Comparison of ENCODE assay signal across 9 cellular contexts in genomic region chr1:6445062-6445763, GRCh38. TPM values are rescaled to one million over a fixed set of nuclear protein-coding genes. Genes with fewer than 3 reads are reported as not detected.
DNase-seq lines count a peak whose midpoint lies in the region; ATAC-seq and TF ChIP-seq lines count a peak whose summit lies in the region.
"Had no signal": no experiment of that assay in that cellular context is flagged by ENCODE, and none has a peak within 500 bp of the region (broad histone marks: within the 10 kb centered on the region; RNA-seq: fewer than 3 reads in every experiment).

No MANE protein-coding gene starts in this region.

- H3K9me3 Mint-ChIP-seq in chondrocyte (ENCODE audit: low read depth) (no peaks in the 10 kb centered on the region), neural crest cell (no peaks in the 10 kb centered on the region)
- H3K9me3 Mint-ChIP-seq: T-helper 1 cell treated with Interleukin-12 subunit alpha and Interleukin-12 subunit beta and Interleukin-4 antibody, amounts not matched to agents 30 μg/mL and 1 μg/mL, for 36 hours had no signal

- DNase-seq in DMS 273 (lab: John Stamatoyannopoulos, UW; ENCODE audit: unreplicated experiment) (peak; percentile 47), DMS 273 treated with DMSO at 0.1 percent for 48 hours (lab: John Stamatoyannopoulos, UW) (no peak), RPMI7951 (ENCODE audit: low read depth) (peak; percentile 21), chondrocyte (ENCODE audit: low spot score) (peak; percentile 86), neural crest cell (ENCODE audit: low read depth, low spot score) (no peak), uterus (no peak)

- peaks cover 0 to 13% of the 10 kb centered on the region in 2 donors for H3K27me3 ChIP-seq in uterus

- no peak for TF ChIP-seq POLR2A in uterus (IDR thresholded peaks at IDR 0.05)

- H3K36me3 ChIP-seq in uterus: no peaks in the 10 kb centered on the region

- H3K4me1 Mint-ChIP-seq in chondrocyte (ENCODE audit: low read depth) (peaks cover 7% of the 10 kb centered on the region), neural crest cell (peaks cover 14% of the 10 kb centered on the region)

- intact Hi-C loops in uterus (cut with DNase I; ENCODE audit: low total_unique reads): no loop called here

- H3K27me3 Mint-ChIP-seq in chondrocyte (ENCODE audit: low read depth) (peaks cover 25% of the 10 kb centered on the region), neural crest cell (ENCODE audit: low read depth) (peaks cover 50% of the 10 kb centered on the region)

- ATAC-seq in GM19035 (IDR thresholded peaks at IDR 0.05; ENCODE audit: unreplicated experiment): no peak
- no peak for ATAC-seq in HG03439 (IDR thresholded peaks at IDR 0.05; ENCODE audit: unreplicated experiment)

- TF ChIP-seq CTCF in chondrocyte (IDR thresholded peaks at IDR 0.05) (peak; percentile 71), neural crest cell (conservative IDR thresholded peaks at IDR 0.05) (peak; percentile 60), uterus (IDR thresholded peaks at IDR 0.05) (no peak)

- H3K4me3 Mint-ChIP-seq in chondrocyte (ENCODE audit: unreplicated experiment) (no peak overlapping the region), neural crest cell (peak overlapping the region; percentile 10)
- H3K4me3 Mint-ChIP-seq: T-helper 1 cell treated with Interleukin-12 subunit alpha and Interleukin-12 subunit beta and Interleukin-4 antibody, amounts not matched to agents 30 μg/mL and 1 μg/mL, for 36 hours had no signal

- peaks cover 0 to 13% of the 10 kb centered on the region in 2 donors for H3K4me1 ChIP-seq in uterus

- H3K36me3 Mint-ChIP-seq in chondrocyte (ENCODE audit: low read depth) (no peaks in the 10 kb centered on the region), neural crest cell (ENCODE audit: low read depth) (no peaks in the 10 kb centered on the region)

- no peaks in the 10 kb centered on the region for H3K9me3 ChIP-seq in uterus

- H3K27ac Mint-ChIP-seq in chondrocyte (ENCODE audit: unreplicated experiment) (no peak overlapping the region), neural crest cell (ENCODE audit: unreplicated experiment) (no peak overlapping the region)
- H3K27ac Mint-ChIP-seq: T-helper 1 cell treated with Interleukin-12 subunit alpha and Interleukin-12 subunit beta and Interleukin-4 antibody, amounts not matched to agents 30 μg/mL and 1 μg/mL, for 36 hours had no signal

- no peak overlapping the region for H3K27ac ChIP-seq in uterus

- H3K4me3 ChIP-seq in uterus: no peak overlapping the region

RNA-seq across cellular contexts. Expression of gene ESPN, which starts 20.6 kb away (rescaled TPM):
- total RNA-seq in RPMI7951 (2014; rRNA removed; shearing (Covaris generic)): 0.10 TPM in 1 of 2 replicates, not detected in the other
- total RNA-seq in chondrocyte (0.57 to 2.5 TPM (median 2.1 TPM) in 3 replicates), neural crest cell (1.7 and 4.3 TPM in 2 replicates), uterus (1 to 10 TPM in 1 of 4 donors, under 1 TPM in 1, not detected in 2; 0.58 to 2.5 TPM)

RNA-seq across cellular contexts. Expression of gene TNFRSF25, which starts 20.8 kb away (rescaled TPM):
- total RNA-seq in RPMI7951 (2014; rRNA removed; shearing (Covaris generic)): 0.12 and 0.49 TPM in 2 replicates
- total RNA-seq in chondrocyte: 20.1 to 32.4 TPM (median 21.4 TPM) in 3 replicates
- total RNA-seq in neural crest cell: 23.4 and 26.1 TPM in 2 replicates
- 10 to 100 TPM in 1 of 4 donors, 1 to 10 TPM in 3; 1.0 to 11.1 (median 4.8) TPM for total RNA-seq in uterus

RNA-seq across cellular contexts. Expression of gene HES2, which starts 25.5 kb away (rescaled TPM):
- under 0.01 and 0.10 TPM in 2 replicates for total RNA-seq in RPMI7951 (2014; rRNA removed; shearing (Covaris generic))
- total RNA-seq in chondrocyte (0.15 to 0.36 TPM in 2 of 3 replicates, not detected in the other), neural crest cell (0.07 TPM in 1 of 2 replicates, not detected in the other), uterus (under 1 TPM in 1 of 4 donors, not detected in 3; 0.21 TPM)

RNA-seq across cellular contexts. Expression of gene PLEKHG5, which starts 46.3 kb away (rescaled TPM):
- 0.60 and 1.3 TPM in 2 replicates for total RNA-seq in RPMI7951 (2014; rRNA removed; shearing (Covaris generic))
- total RNA-seq in chondrocyte (32.4 to 50.5 TPM (median 33.6 TPM) in 3 replicates), neural crest cell (28.9 and 31.7 TPM in 2 replicates), uterus (10 to 100 TPM in 2 of 4 donors, 1 to 10 TPM in 2; 2.6 to 23.7 (median 8.2) TPM)

RNA-seq across cellular contexts. Expression of gene ACOT7, which starts 51.6 kb away (rescaled TPM):
- total RNA-seq in RPMI7951 (2014; rRNA removed; shearing (Covaris generic)): 142 and 174 TPM in 2 replicates
- total RNA-seq in chondrocyte (43.9 to 48.1 TPM (median 44.0 TPM) in 3 replicates), neural crest cell (107 and 110 TPM in 2 replicates), uterus (10 to 100 TPM in 2 of 4 donors, 1 to 10 TPM in 2; 7.4 to 27.6 (median 12.4) TPM)

Comparison
In these comparisons a context has a peak if more than half of its experiments do, and no peak if none do; other contexts are left out.
1. DNase-seq: peak in DMS 273 (single experiment), RPMI7951 (single experiment) and chondrocyte (single experiment); none in DMS 273 treated with DMSO at 0.1 percent for 48 hours (single experiment), neural crest cell (single experiment) and uterus (0 of 2).
2. CTCF ChIP-seq: peak in chondrocyte (single experiment) and neural crest cell (single experiment); none in uterus (0 of 4).